ENCODE assay signal across 8 cellular contexts in genomic region chr17:77466140-77466539, GRCh38.
A peak's percentile ranks its signal among the peaks of the same experiment; 100 is the strongest.
DNase-seq lines count a peak whose midpoint lies in the region; ATAC-seq, FAIRE-seq and TF ChIP-seq lines count a peak whose summit lies in the region.

No MANE protein-coding gene starts in this region.

- peaks cover 5% of the 10 kb centered on the region for H3K9me3 Mint-ChIP-seq in stimulated activated effector memory CD8-positive, alpha-beta T cell treated with anti-CD3 and anti-CD28 coated beads, Interleukin-12 subunit alpha, Interleukin-12 subunit beta, amount 100 ng/mL, for 72 hours

- peak overlapping the region; percentile 72 for H3K4me3 Mint-ChIP-seq in stimulated activated effector memory CD8-positive, alpha-beta T cell treated with anti-CD3 and anti-CD28 coated beads, Interleukin-12 subunit alpha, Interleukin-12 subunit beta, amount 100 ng/mL, for 72 hours

- no peaks in the 10 kb centered on the region for H3K9me3 ChIP-seq in adrenal gland (replicated peaks in 1 of 3)

- H3K4me1 Mint-ChIP-seq in stimulated activated effector memory CD8-positive, alpha-beta T cell treated with anti-CD3 and anti-CD28 coated beads, Interleukin-12 subunit alpha, Interleukin-12 subunit beta, amount 100 ng/mL, for 72 hours: peaks cover 84% of the 10 kb centered on the region

- peak overlapping the region; percentile 44; the same call in 1 of the 2 replicates for H3K4me3 ChIP-seq in Jurkat, Clone E6-1 (ENCODE audit: low read length)
- no peak overlapping the region for H3K4me3 ChIP-seq in adrenal gland

- H3K36me3 ChIP-seq in adrenal gland (replicated peaks in 1 of 2): no peaks in the 10 kb centered on the region

- no peaks in the 10 kb centered on the region for H3K27me3 ChIP-seq in adrenal gland

- TF ChIP-seq POLR2A in adrenal gland (IDR thresholded peaks at IDR 0.05): no peak

- ATAC-seq in stimulated activated effector memory CD8-positive, alpha-beta T cell treated with anti-CD3 and anti-CD28 coated beads, Interleukin-12 subunit alpha, Interleukin-12 subunit beta, amount 100 ng/mL, for 72 hours: no peak
- no peak for ATAC-seq in GM18520 (IDR thresholded peaks at IDR 0.05; ENCODE audit: unreplicated experiment)

- H3K27ac ChIP-seq in adrenal gland: peak overlapping the region; percentile 7 to 89 (median 29)

- TF ChIP-seq CTCF in adrenal gland (IDR thresholded peaks at IDR 0.05): no peak

- peaks cover 93% of the 10 kb centered on the region for H3K36me3 Mint-ChIP-seq in stimulated activated effector memory CD8-positive, alpha-beta T cell treated with anti-CD3 and anti-CD28 coated beads, Interleukin-12 subunit alpha, Interleukin-12 subunit beta, amount 100 ng/mL, for 72 hours

- intact Hi-C loops in adrenal gland (cut with DNase I): no loop called here

- 56 to 93% (median 63%) methylated on average over 3 to 13 of the region's 13 CpGs for WGBS in adrenal gland, 4 donors

- DNase-seq in Jurkat, Clone E6-1 (ENCODE audit: low read depth, low spot score): no peak
- no peak for DNase-seq in adrenal gland
- peak; percentile 96 for DNase-seq in islet precursor cell
- DNase-seq in stimulated activated effector memory CD8-positive, alpha-beta T cell treated with anti-CD3 and anti-CD28 coated beads, Interleukin-12 subunit alpha, Interleukin-12 subunit beta, amount 100 ng/mL, for 72 hours (ENCODE audit: low spot score in 2 of 2): no peak
- no peak for DNase-seq in HuH-7 (ENCODE audit: low spot score)
- no peak for DNase-seq in glomerular visceral epithelial cell (ENCODE audit: extremely low spot score)
- no peak for DNase-seq in urothelium cell line (ENCODE audit: low spot score)

- FAIRE-seq in urothelium cell line (lab: Jason Lieb, UNC): no peak

- H3K27ac Mint-ChIP-seq in stimulated activated effector memory CD8-positive, alpha-beta T cell treated with anti-CD3 and anti-CD28 coated beads, Interleukin-12 subunit alpha, Interleukin-12 subunit beta, amount 100 ng/mL, for 72 hours: peak overlapping the region; percentile 72

- H3K4me1 ChIP-seq in adrenal gland (replicated peaks in 1 of 2): peaks cover 29 to 65% of the 10 kb centered on the region in 2 donors
